In the genomic region with DNA sequence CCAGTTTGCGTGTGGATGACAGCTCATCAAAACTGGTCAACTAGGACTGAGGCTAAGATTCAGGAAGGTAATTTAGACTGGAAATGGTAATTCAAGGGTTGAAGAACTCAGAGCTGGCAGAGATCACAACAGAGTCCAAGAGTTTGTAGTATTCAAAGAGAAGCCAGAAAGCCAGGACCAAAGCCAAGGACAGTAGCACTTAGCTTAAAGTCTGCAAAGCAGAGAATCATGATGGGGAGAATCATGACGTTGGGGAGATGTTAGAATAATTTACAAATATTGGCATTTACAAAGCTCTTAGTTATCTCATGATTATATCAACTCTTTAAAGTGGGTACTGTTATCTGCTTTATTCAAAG, we compare ENCODE assay signal across 1 cellular context.
TF ChIP-seq lines count a peak whose summit lies in the region.

No MANE protein-coding gene starts in this region.

TF ChIP-seq in WTC11, 78 proteins besides CTCF, POLR2A, EP300 and RAD21 (continued from another document):
- TF ChIP-seq, protein P1, sequence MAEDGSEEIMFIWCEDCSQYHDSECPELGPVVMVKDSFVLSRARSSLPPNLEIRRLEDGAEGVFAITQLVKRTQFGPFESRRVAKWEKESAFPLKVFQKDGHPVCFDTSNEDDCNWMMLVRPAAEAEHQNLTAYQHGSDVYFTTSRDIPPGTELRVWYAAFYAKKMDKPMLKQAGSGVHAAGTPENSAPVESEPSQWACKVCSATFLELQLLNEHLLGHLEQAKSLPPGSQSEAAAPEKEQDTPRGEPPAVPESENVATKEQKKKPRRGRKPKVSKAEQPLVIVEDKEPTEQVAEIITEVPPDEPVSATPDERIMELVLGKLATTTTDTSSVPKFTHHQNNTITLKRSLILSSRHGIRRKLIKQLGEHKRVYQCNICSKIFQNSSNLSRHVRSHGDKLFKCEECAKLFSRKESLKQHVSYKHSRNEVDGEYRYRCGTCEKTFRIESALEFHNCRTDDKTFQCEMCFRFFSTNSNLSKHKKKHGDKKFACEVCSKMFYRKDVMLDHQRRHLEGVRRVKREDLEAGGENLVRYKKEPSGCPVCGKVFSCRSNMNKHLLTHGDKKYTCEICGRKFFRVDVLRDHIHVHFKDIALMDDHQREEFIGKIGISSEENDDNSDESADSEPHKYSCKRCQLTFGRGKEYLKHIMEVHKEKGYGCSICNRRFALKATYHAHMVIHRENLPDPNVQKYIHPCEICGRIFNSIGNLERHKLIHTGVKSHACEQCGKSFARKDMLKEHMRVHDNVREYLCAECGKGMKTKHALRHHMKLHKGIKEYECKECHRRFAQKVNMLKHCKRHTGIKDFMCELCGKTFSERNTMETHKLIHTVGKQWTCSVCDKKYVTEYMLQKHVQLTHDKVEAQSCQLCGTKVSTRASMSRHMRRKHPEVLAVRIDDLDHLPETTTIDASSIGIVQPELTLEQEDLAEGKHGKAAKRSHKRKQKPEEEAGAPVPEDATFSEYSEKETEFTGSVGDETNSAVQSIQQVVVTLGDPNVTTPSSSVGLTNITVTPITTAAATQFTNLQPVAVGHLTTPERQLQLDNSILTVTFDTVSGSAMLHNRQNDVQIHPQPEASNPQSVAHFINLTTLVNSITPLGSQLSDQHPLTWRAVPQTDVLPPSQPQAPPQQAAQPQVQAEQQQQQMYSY (CRISPR knock-in tag; IDR thresholded peaks at IDR 0.05): no peak
- TF ChIP-seq FOXK1 (CRISPR knock-in tag; IDR thresholded peaks at IDR 0.05) (no peak), FOXJ3 (CRISPR knock-in tag; IDR thresholded peaks at IDR 0.05; ENCODE audit: borderline replicate concordance) (no peak), MYBL2 (CRISPR knock-in tag; IDR thresholded peaks at IDR 0.05) (no peak)
